ENCODE assay signal across 1 cellular context in genomic region chr2:70142590-70143313, GRCh38.
TF ChIP-seq lines count a peak whose summit lies in the region.

No MANE protein-coding gene starts in this region.

TF ChIP-seq in HEK293, 187 proteins besides CTCF, POLR2A, EP300 and RAD21 (continued from another document):
- TF ChIP-seq ZBTB6 (tag by site-specific recombination; IDR thresholded peaks at IDR 0.05) (peak; percentile 75), TSHZ1 (tag by site-specific recombination; IDR thresholded peaks at IDR 0.05; ENCODE audit: borderline replicate concordance) (peak; percentile 94), ZNF501 (tag by site-specific recombination; IDR thresholded peaks at IDR 0.05) (peak; percentile 94; the same call in 1 of the 2 replicates), ZNF423 (tag by site-specific recombination; IDR thresholded peaks at IDR 0.05) (peak; percentile 71; the same call in 1 of the 2 replicates), ZNF114 (tag by site-specific recombination; IDR thresholded peaks at IDR 0.05) (no peak), ZXDB (tag by site-specific recombination; IDR thresholded peaks at IDR 0.05) (peak; percentile 97), ZNF239 (tag by site-specific recombination; IDR thresholded peaks at IDR 0.05) (no peak), ZNF132 (tag by site-specific recombination; IDR thresholded peaks at IDR 0.05; ENCODE audit: borderline replicate concordance) (no peak), PATZ1 (tag by site-specific recombination; IDR thresholded peaks at IDR 0.05) (peak; percentile 98), ZNF350 (tag by site-specific recombination; IDR thresholded peaks at IDR 0.05) (no peak), ZNF560 (tag by site-specific recombination; IDR thresholded peaks at IDR 0.05; ENCODE audit: borderline replicate concordance) (no peak), ZSCAN16 (tag by site-specific recombination; IDR thresholded peaks at IDR 0.05) (no peak), HOXC10 (CRISPR knock-in tag; IDR thresholded peaks at IDR 0.05) (no peak), ZNF639 (tag by site-specific recombination; IDR thresholded peaks at IDR 0.05) (peak; percentile 88), HOXA7 (CRISPR knock-in tag; IDR thresholded peaks at IDR 0.05; ENCODE audit: borderline replicate concordance) (no peak), ZNF266 (tag by site-specific recombination; IDR thresholded peaks at IDR 0.05; ENCODE audit: low read depth) (no peak), ZFP3 (tag by site-specific recombination; IDR thresholded peaks at IDR 0.05; ENCODE audit: low read depth) (no peak), ZNF558 (tag by site-specific recombination; IDR thresholded peaks at IDR 0.05) (no peak), ZNF391 (tag by site-specific recombination; IDR thresholded peaks at IDR 0.05; ENCODE audit: borderline replicate concordance, low read depth) (peak; percentile 92; the same call in 1 of the 2 replicates), ZNF518A (tag by site-specific recombination; conservative IDR thresholded peaks at IDR 0.05; ENCODE audit: low read depth) (0 out of 2 replicates have a peak, but pooled peaks have one; percentile 37), ZEB2 (tag by site-specific recombination; IDR thresholded peaks at IDR 0.05) (peak; percentile 99), GFI1B (tag by site-specific recombination; IDR thresholded peaks at IDR 0.05) (no peak), ATF2 (tag by site-specific recombination; IDR thresholded peaks at IDR 0.05; ENCODE audit: low read depth) (peak; percentile 100), ZSCAN4 (tag by site-specific recombination; IDR thresholded peaks at IDR 0.05) (peak; percentile 44), ZNF626 (tag by site-specific recombination; IDR thresholded peaks at IDR 0.05) (no peak), KLF8 (tag by site-specific recombination; IDR thresholded peaks at IDR 0.05) (peak; percentile 98), ZNF530 (tag by site-specific recombination; IDR thresholded peaks at IDR 0.05; ENCODE audit: low read depth) (no peak)
